In the genomic region with DNA sequence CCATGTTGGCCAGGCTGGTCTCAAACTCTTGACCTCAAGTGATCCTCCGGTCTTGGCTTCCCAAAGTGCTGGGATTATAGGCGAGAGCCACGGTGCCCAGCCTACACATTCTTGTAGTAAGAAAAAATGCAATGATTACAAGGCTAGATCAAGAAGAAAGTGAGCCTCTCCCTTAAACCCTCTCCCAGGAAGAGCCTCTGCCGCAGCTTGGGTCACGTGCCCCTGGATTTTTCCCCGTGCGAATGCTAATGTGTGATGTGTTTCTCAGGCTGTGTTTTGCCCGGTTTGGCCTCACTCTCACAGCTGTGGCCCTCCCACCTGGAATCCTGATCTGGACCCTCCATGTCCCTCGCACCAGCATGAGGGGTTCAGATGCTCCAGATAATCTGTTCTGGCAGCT, we compare ENCODE assay signal across 20 cellular contexts. TPM values are rescaled to one million over a fixed set of nuclear protein-coding genes. Genes with fewer than 3 reads are reported as not detected.
DNase-seq lines count a peak whose midpoint lies in the region; ATAC-seq, FAIRE-seq and TF ChIP-seq lines count a peak whose summit lies in the region.
"Had no signal": no experiment of that assay in that cellular context is flagged by ENCODE, and none has a peak within 500 bp of the region (broad histone marks: within the 10 kb centered on the region; RNA-seq: fewer than 3 reads in every experiment).

No MANE protein-coding gene starts in this region.

- H3K4me2 ChIP-seq in HepG2 (ENCODE audit: low read depth, low read length), result no peak overlapping the region
- H3K4me2 ChIP-seq: PC-9 had no signal

- no peaks in the 10 kb centered on the region for H3K79me2 ChIP-seq in HepG2 (ENCODE audit: insufficient read depth, low read length)

- no TSS peak for BruUV-seq in HepG2 (replicated peaks; lab: Mats Ljungman, UMichigan)

- H3K4me3 ChIP-seq in fibroblast of villous mesenchyme (ENCODE audit: low read depth, low read length), result no peak overlapping the region
- H3K4me3 ChIP-seq in psoas muscle, result no peak overlapping the region
- no peak overlapping the region for H3K4me3 ChIP-seq in HepG2 (replicated peaks in 1 of 3; ENCODE audit: insufficient read depth in 1 of 3, low read depth in 2 of 3, low read length in 3 of 3)
- H3K4me3 ChIP-seq: MG63, PC-9, SJCRH30 had no signal

- FAIRE-seq in HepG2 (lab: Jason Lieb, UNC), result no peak
- FAIRE-seq: GM19239 had no signal

- H3K36me3 ChIP-seq in psoas muscle (ENCODE audit: insufficient read depth in 1 of 2, low read depth in 1 of 2) (peaks cover 0 to 22% of the 10 kb centered on the region in 2 donors), HepG2 (replicated peaks in 1 of 2; ENCODE audit: control insufficient read depth in 1 of 2, insufficient read depth in 2 of 2, low read length in 2 of 2) (no peaks in the 10 kb centered on the region)
- H3K36me3 ChIP-seq: MG63, SJCRH30 had no signal

- H3K36me3 Mint-ChIP-seq in naive thymus-derived CD8-positive, alpha-beta T cell, result no peaks in the 10 kb centered on the region
- H3K36me3 Mint-ChIP-seq: CD14-positive monocyte had no signal

- H4K20me1 ChIP-seq in HepG2 (ENCODE audit: insufficient read depth, low read length), result no peaks in the 10 kb centered on the region

- intact Hi-C loops in psoas muscle (cut with DNase I), result loop anchor here in 1 of 2 donors (5.0 kb wide), 1 partner anchor 36 kb away; no protein-coding TSS in a partner anchor
- intact Hi-C loops in HepG2 (cut with micrococcal nuclease; ENCODE audit: unreplicated experiment), result no loop called here

- H3K27me3 ChIP-seq in psoas muscle (ENCODE audit: insufficient read depth in 3 of 3, low read length in 2 of 3) (no peaks in the 10 kb centered on the region), HepG2 (ENCODE audit: control insufficient read depth in 1 of 2, insufficient read depth in 2 of 2, low read length in 2 of 2) (peaks cover 8 to 20% of the 10 kb centered on the region in 2 experiments; a peak in 3 of 5 replicates)
- H3K27me3 ChIP-seq: MG63, SJCRH30 had no signal

- CTCF ChIA-PET in HepG2 (lab: Yijun Ruan, JAX; ENCODE audit: low intra/inter-chr PET ratio, low total read pairs), result no interaction called here

- no peak for TF ChIP-seq POLR2A in HepG2 (IDR thresholded peaks at IDR 0.05; ENCODE audit: insufficient read depth in 1 of 2, low read depth in 2 of 2, low read length in 2 of 2)

- no peak overlapping the region for H3K9ac ChIP-seq in HepG2 (ENCODE audit: insufficient read depth, low read depth, low read length)

- H3K27me3 Mint-ChIP-seq in naive thymus-derived CD8-positive, alpha-beta T cell, result no peaks in the 10 kb centered on the region

- in situ Hi-C loops in HepG2 (cut with HindIII; ENCODE audit: extremely low pct_ligation_motif_present, low pct_unique_long_range_greater_than_20kb), result no loop called here

- H3K27ac ChIP-seq in psoas muscle, result peak overlapping the region; percentile 91
- no peak overlapping the region for H3K27ac ChIP-seq in HepG2 (ENCODE audit: extremely low read length, insufficient read depth, low read length)
- H3K27ac ChIP-seq: 22Rv1, PC-9, RWPE1, SJCRH30 had no signal

- no peak overlapping the region for H3K4me3 Mint-ChIP-seq in naive thymus-derived CD8-positive, alpha-beta T cell
- H3K4me3 Mint-ChIP-seq: CD14-positive monocyte had no signal

- ATAC-seq in psoas muscle (no peak), HepG2 (no peak)
- ATAC-seq in naive thymus-derived CD8-positive, alpha-beta T cell, result no peak

- H3K27ac Mint-ChIP-seq in naive thymus-derived CD8-positive, alpha-beta T cell, result peak overlapping the region in 1 of 10 donors; percentile 24
- H3K27ac Mint-ChIP-seq: CD14-positive monocyte had no signal

- TF ChIP-seq EP300 in HepG2 (IDR thresholded peaks at IDR 0.05; ENCODE audit: low read depth in 2 of 2, low read length in 2 of 2) (no peak), HepG2 (CRISPR knock-in tag; IDR thresholded peaks at IDR 0.05; ENCODE audit: borderline replicate concordance) (no peak)

- H3K4me1 ChIP-seq in psoas muscle, result peaks cover 66% of the 10 kb centered on the region
- H3K4me1 ChIP-seq in HepG2 (ENCODE audit: insufficient read depth, low read length), result no peaks in the 10 kb centered on the region

- POLR2A ChIA-PET in HepG2 (lab: Yijun Ruan, JAX), result no interaction called here
- POLR2A ChIA-PET in naive thymus-derived CD8-positive, alpha-beta T cell (lab: Charles Lee), result no interaction called here

- WGBS in psoas muscle, 3 donors, result 30 to 56% (median 40%) methylated on average over 9 of the region's 9 CpGs
- WGBS in HepG2 (ENCODE audit: low lambda C conversion rate), result 4% methylated on average over 4 of the region's 9 CpGs

- TF ChIP-seq CTCF in fibroblast of villous mesenchyme (IDR thresholded peaks at IDR 0.05; ENCODE audit: insufficient read depth, low read depth, low read length), result no peak
- no peak for TF ChIP-seq CTCF in psoas muscle (IDR thresholded peaks at IDR 0.05)
- no peak for TF ChIP-seq CTCF in HepG2 (CRISPR knock-in tag; IDR thresholded peaks at IDR 0.05)

- no peaks in the 10 kb centered on the region for H3K4me1 Mint-ChIP-seq in naive thymus-derived CD8-positive, alpha-beta T cell
- H3K4me1 Mint-ChIP-seq: CD14-positive monocyte had no signal

- DNase-seq in NCI-H82 (lab: John Stamatoyannopoulos, UW) (peak; percentile 48), NCI-H82 treated with DMSO at 0.1 percent for 48 hours (lab: John Stamatoyannopoulos, UW; ENCODE audit: unreplicated experiment) (no peak), NCI-H524 treated with DMSO at 0.1 percent for 48 hours (lab: John Stamatoyannopoulos, UW) (peak; percentile 59), fibroblast of villous mesenchyme (ENCODE audit: low read depth) (peak; percentile 36), psoas muscle (peak in 1 of 2 donors; percentile 45), RKO (ENCODE audit: low spot score) (no peak), HepG2 (ENCODE audit: low spot score) (no peak)
- no peak for DNase-seq in naive thymus-derived CD8-positive, alpha-beta T cell
- DNase-seq: GDM1, MG63, NCI-H1417, NCI-H1694 treated with DMSO at 0.1 percent for 48 hours, NCI-H446, NCI-H69, PC-9 had no signal

- no peak overlapping the region for H2AFZ ChIP-seq in HepG2 (ENCODE audit: low read length)
- H2AFZ ChIP-seq: PC-9 had no signal

- H3K9me3 ChIP-seq in psoas muscle, result no peaks in the 10 kb centered on the region
- no peaks in the 10 kb centered on the region for H3K9me3 ChIP-seq in HepG2 (ENCODE audit: low read length)
- H3K9me3 ChIP-seq: MG63, SJCRH30 had no signal

- no peak for TF ChIP-seq RAD21 in HepG2 (CRISPR knock-in tag; IDR thresholded peaks at IDR 0.05)

- H3K9me3 Mint-ChIP-seq in naive thymus-derived CD8-positive, alpha-beta T cell, result no peaks in the 10 kb centered on the region
- H3K9me3 Mint-ChIP-seq: CD14-positive monocyte had no signal

RNA-seq across cellular contexts. Expression of gene PLPP7, which starts 6.9 kb away (rescaled TPM):
- total RNA-seq in fibroblast of villous mesenchyme (8.2 and 10.0 TPM in 2 replicates), psoas muscle (100 to 1,000 TPM in 2 of 4 donors, 10 to 100 TPM in 2; 31.0 to 131 (median 94.5) TPM), HepG2 (2016; rRNA removed; fragmentation: Illumina TruSeq; extraction: Trizol) (0.66 and 1.2 TPM in 2 replicates)
- polyA plus RNA-seq in psoas muscle (100 to 1,000 TPM in 1 of 3 donors, 10 to 100 TPM in 2; 19.4 to 156 (median 90.5) TPM), HepG2 (2011; rRNA removed) (0.33 and 0.67 TPM in 2 replicates)
- 1.1 TPM in 2 replicates for total RNA-seq in HepG2 (2016; cell fraction: cytosol; rRNA removed; fragmentation: Illumina TruSeq; extraction: Trizol; ENCODE audit: low read depth)
- total RNA-seq in HepG2 (2016; cell fraction: insoluble cytoplasmic fraction; rRNA removed; fragmentation: Illumina TruSeq; extraction: Trizol), result 0.85 and 1.0 TPM in 2 replicates
- total RNA-seq in HepG2 (2016; cell fraction: membrane; rRNA removed; fragmentation: Illumina TruSeq; extraction: Trizol), result 1.7 TPM in 2 replicates
- total RNA-seq in HepG2 (2016; cell fraction: nucleus; rRNA removed; fragmentation: Illumina TruSeq; extraction: Trizol), result 0.28 and 1.4 TPM in 2 replicates
- 0.47 and 1.0 TPM in 2 replicates for polyA plus RNA-seq in HepG2 (2011; cell fraction: cytosol; rRNA removed)
- polyA plus RNA-seq in HepG2 (2011; cell fraction: nucleus; rRNA removed), result 0.66 and 0.87 TPM in 2 replicates
- 0.69 and 0.78 TPM in 2 replicates for polyA plus RNA-seq in HepG2 (2012)
- 1.2 and 1.6 TPM in 2 replicates for polyA plus RNA-seq in HepG2 (2016; cell fraction: cytosol; fragmentation: Illumina TruSeq; extraction: Trizol; ENCODE audit: low read depth)
- polyA plus RNA-seq in HepG2 (2016; cell fraction: insoluble cytoplasmic fraction; fragmentation: Illumina TruSeq; extraction: Trizol; ENCODE audit: low read depth), result 0.74 and 0.82 TPM in 2 replicates
- 1.7 TPM in 2 replicates for polyA plus RNA-seq in HepG2 (2016; cell fraction: membrane; fragmentation: Illumina TruSeq; extraction: Trizol; ENCODE audit: low read depth)
- polyA plus RNA-seq in HepG2 (2016; cell fraction: nucleus; fragmentation: Illumina TruSeq; extraction: Trizol; ENCODE audit: insufficient read depth, low read depth), result 0.56 and 0.57 TPM in 2 replicates
- polyA minus RNA-seq in HepG2 (2011; rRNA and poly(A)+ RNA removed; ENCODE audit: low replicate concordance), result 0.16 and 1.9 TPM in 2 replicates
- polyA minus RNA-seq in HepG2 (2011; cell fraction: cytosol; rRNA and poly(A)+ RNA removed), result 0.70 and 0.79 TPM in 2 replicates
- 0.52 and 1.1 TPM in 2 replicates for polyA minus RNA-seq in HepG2 (2011; cell fraction: nucleus; rRNA and poly(A)+ RNA removed)
- under 1 TPM; 0.82 to 0.86 TPM for total RNA-seq in naive thymus-derived CD8-positive, alpha-beta T cell
- polyA plus RNA-seq in naive thymus-derived CD8-positive, alpha-beta T cell, result under 1 TPM in 2 of 3 donors, not detected in 1; 0.45 to 0.57 TPM
- total RNA-seq: PC-9 had no signal

RNA-seq across cellular contexts. Expression of gene FAM78A, which starts 20.1 kb away (rescaled TPM):
- under 0.01 and 0.43 TPM in 2 replicates for total RNA-seq in fibroblast of villous mesenchyme
- total RNA-seq in psoas muscle, result 10 to 100 TPM in 3 of 4 donors, 1 to 10 TPM in 1; 6.1 to 17.6 (median 14.2) TPM
- polyA plus RNA-seq in psoas muscle, result 10 to 100 TPM in 1 of 3 donors, 1 to 10 TPM in 2; 4.3 to 11.5 (median 5.3) TPM
- total RNA-seq in HepG2 (2016; rRNA removed; fragmentation: Illumina TruSeq; extraction: Trizol), result 0.14 and 0.18 TPM in 2 replicates
- total RNA-seq in HepG2 (2016; cell fraction: cytosol; rRNA removed; fragmentation: Illumina TruSeq; extraction: Trizol; ENCODE audit: low read depth), result not detected in 2 replicates
- total RNA-seq in HepG2 (2016; cell fraction: insoluble cytoplasmic fraction; rRNA removed; fragmentation: Illumina TruSeq; extraction: Trizol), result 0.15 and 0.26 TPM in 2 replicates
- total RNA-seq in HepG2 (2016; cell fraction: membrane; rRNA removed; fragmentation: Illumina TruSeq; extraction: Trizol), result 0.15 TPM in 1 of 2 replicates, not detected in the other
- total RNA-seq in HepG2 (2016; cell fraction: nucleus; rRNA removed; fragmentation: Illumina TruSeq; extraction: Trizol), result 0.50 and 0.68 TPM in 2 replicates
- 0.51 and 0.62 TPM in 2 replicates for polyA plus RNA-seq in HepG2 (2011; rRNA removed)
- polyA plus RNA-seq in HepG2 (2011; cell fraction: cytosol; rRNA removed), result 0.37 and 0.43 TPM in 2 replicates
- polyA plus RNA-seq in HepG2 (2011; cell fraction: nucleus; rRNA removed), result 0.63 and 0.69 TPM in 2 replicates
- 0.25 and 0.30 TPM in 2 replicates for polyA plus RNA-seq in HepG2 (2012)
- 0.03 and 0.11 TPM in 2 replicates for polyA plus RNA-seq in HepG2 (2016; cell fraction: cytosol; fragmentation: Illumina TruSeq; extraction: Trizol; ENCODE audit: low read depth)
- polyA plus RNA-seq in HepG2 (2016; cell fraction: insoluble cytoplasmic fraction; fragmentation: Illumina TruSeq; extraction: Trizol; ENCODE audit: low read depth), result 0.12 and 0.21 TPM in 2 replicates
- polyA plus RNA-seq in HepG2 (2016; cell fraction: membrane; fragmentation: Illumina TruSeq; extraction: Trizol; ENCODE audit: low read depth), result 0.07 and 0.10 TPM in 2 replicates
- polyA plus RNA-seq in HepG2 (2016; cell fraction: nucleus; fragmentation: Illumina TruSeq; extraction: Trizol; ENCODE audit: insufficient read depth, low read depth), result 0.11 and 0.22 TPM in 2 replicates
- 0.62 and 23.9 TPM in 2 replicates for polyA minus RNA-seq in HepG2 (2011; rRNA and poly(A)+ RNA removed; ENCODE audit: low replicate concordance)
- polyA minus RNA-seq in HepG2 (2011; cell fraction: cytosol; rRNA and poly(A)+ RNA removed), result 0.26 and 0.49 TPM in 2 replicates
- polyA minus RNA-seq in HepG2 (2011; cell fraction: nucleus; rRNA and poly(A)+ RNA removed), result 0.12 and 0.13 TPM in 2 replicates
- total RNA-seq in naive thymus-derived CD8-positive, alpha-beta T cell, result 10 to 100 TPM; 79.6 to 80.9 TPM
- polyA plus RNA-seq in naive thymus-derived CD8-positive, alpha-beta T cell, result 10 to 100 TPM; 12.2 to 28.1 (median 12.7) TPM

Comparison
In these comparisons a context has a peak if more than half of its experiments do, and no peak if none do; other contexts are left out.
1. DNase-seq: peak in NCI-H82 (single experiment), NCI-H524 treated with DMSO at 0.1 percent for 48 hours (single experiment) and fibroblast of villous mesenchyme (single experiment); none in NCI-H82 treated with DMSO at 0.1 percent for 48 hours (single experiment), RKO (single experiment), HepG2 (single experiment) and naive thymus-derived CD8-positive, alpha-beta T cell (0 of 10).